In genomic region chr1:209827384-209828261, GRCh38 we compare ENCODE assay signal across 8 cellular contexts. TPM values are rescaled to one million over a fixed set of nuclear protein-coding genes. Genes with fewer than 3 reads are reported as not detected.
A peak's percentile ranks its signal among the peaks of the same experiment; 100 is the strongest.
DNase-seq lines count a peak whose midpoint lies in the region; ATAC-seq and TF ChIP-seq lines count a peak whose summit lies in the region.

UTP25 (plus strand) TSS chr1:209827972; CDS start chr1:209828064, 92 bp downstream.

- TF ChIP-seq CTCF in Loucy (conservative IDR thresholded peaks at IDR 0.05; ENCODE audit: low read length) (peak; percentile 63), nephron progenitor cell (IDR thresholded peaks at IDR 0.05) (peak; percentile 50)

- no peaks in the 10 kb centered on the region for H3K9me3 ChIP-seq in Loucy (ENCODE audit: insufficient read depth, low read depth, low read length)

- H3K4me2 ChIP-seq in Loucy (ENCODE audit: low read depth, low read length, poor library complexity, severe bottlenecking) = peak within 1 kb of the TSS; percentile 73

- ATAC-seq in stimulated activated naive CD8-positive, alpha-beta T cell treated with anti-CD3 and anti-CD28 coated beads, Interleukin-15, amount 100 ng/mL, for 72 hours = peak; percentile 92

- peaks cover 4% of the 10 kb centered on the region for H3K9me3 Mint-ChIP-seq in nephron progenitor cell
- H3K9me3 Mint-ChIP-seq in stimulated activated naive CD8-positive, alpha-beta T cell treated with anti-CD3 and anti-CD28 coated beads, Interleukin-15, amount 100 ng/mL, for 72 hours = no peaks in the 10 kb centered on the region

- peaks cover 17% of the 10 kb centered on the region for H3K27me3 Mint-ChIP-seq in nephron progenitor cell (ENCODE audit: low read depth, poor library complexity)
- H3K27me3 Mint-ChIP-seq in stimulated activated naive CD8-positive, alpha-beta T cell treated with anti-CD3 and anti-CD28 coated beads, Interleukin-15, amount 100 ng/mL, for 72 hours = peaks cover 6% of the 10 kb centered on the region

- peaks cover 17% of the 10 kb centered on the region for H3K4me1 ChIP-seq in Loucy (ENCODE audit: insufficient read depth, low read length, poor library complexity, severe bottlenecking)

- H3K36me3 Mint-ChIP-seq in nephron progenitor cell (ENCODE audit: low read depth) = peaks cover 23% of the 10 kb centered on the region

- peaks cover 30% of the 10 kb centered on the region for H3K4me1 Mint-ChIP-seq in nephron progenitor cell
- H3K4me1 Mint-ChIP-seq in stimulated activated naive CD8-positive, alpha-beta T cell treated with anti-CD3 and anti-CD28 coated beads, Interleukin-15, amount 100 ng/mL, for 72 hours = peaks cover 56% of the 10 kb centered on the region

- H3K36me3 ChIP-seq in H7 (replicated peaks; ENCODE audit: control insufficient read depth, insufficient read depth, low read length) (peaks cover 7% of the 10 kb centered on the region), Loucy (ENCODE audit: insufficient read depth, low read length) (peaks cover 10% of the 10 kb centered on the region; the same call in 1 of the 2 replicates)

- peaks cover 11% of the 10 kb centered on the region for H4K20me1 ChIP-seq in Loucy (ENCODE audit: insufficient read depth, low read length, poor library complexity, severe bottlenecking)

- DNase-seq in G401 (ENCODE audit: low spot score) = peak; percentile 93
- DNase-seq in H7 = peak; percentile 74
- DNase-seq in activated T-helper 9 cell treated with anti-CD3 and anti-CD28 coated beads, Interleukin-2, amount 50 U/mL, for 16 hours (ENCODE audit: low read depth) = peak; percentile 86
- peak; percentile 93 for DNase-seq in fibroblast of the conjunctiva (ENCODE audit: low read depth)
- DNase-seq in nephron progenitor cell = peak; percentile 87
- DNase-seq in stimulated activated naive CD8-positive, alpha-beta T cell treated with anti-CD3 and anti-CD28 coated beads, Interleukin-15, amount 100 ng/mL, for 72 hours = peak; percentile 89 to 94

- peak within 1 kb of the TSS; percentile 80 for H3K9ac ChIP-seq in Loucy (ENCODE audit: low read depth, low read length, poor library complexity, severe bottlenecking)

- peak within 1 kb of the TSS; percentile 89 for H3K27ac Mint-ChIP-seq in nephron progenitor cell
- H3K27ac Mint-ChIP-seq in stimulated activated naive CD8-positive, alpha-beta T cell treated with anti-CD3 and anti-CD28 coated beads, Interleukin-15, amount 100 ng/mL, for 72 hours = peak within 1 kb of the TSS; percentile 94 to 97

- H3F3A ChIP-seq in Loucy (ENCODE audit: low read depth) = no peaks in the 10 kb centered on the region

- no peaks in the 10 kb centered on the region for H3K9me2 ChIP-seq in Loucy (replicated peaks; ENCODE audit: low read depth, low read length)

- H3K79me2 ChIP-seq in Loucy (ENCODE audit: insufficient read depth, low read length) = peaks cover 25% of the 10 kb centered on the region

- in situ Hi-C loops in G401 (cut with HindIII; ENCODE audit: low sequenced_read_pairs) = loop anchor here (25.0 kb wide), 1 partner anchor 535 kb away; no protein-coding TSS in a partner anchor

- no peaks in the 10 kb centered on the region; the same call in 1 of the 2 replicates for H3K27me3 ChIP-seq in H7 (ENCODE audit: control insufficient read depth, insufficient read depth, low read length)
- no peaks in the 10 kb centered on the region for H3K27me3 ChIP-seq in Loucy (ENCODE audit: insufficient read depth, low read length, poor library complexity, severe bottlenecking)

- peak within 1 kb of the TSS; percentile 98 for H2AFZ ChIP-seq in Loucy (ENCODE audit: low read length)

- peak within 1 kb of the TSS; percentile 96 for H3K4me3 Mint-ChIP-seq in nephron progenitor cell
- peak within 1 kb of the TSS; percentile 84 to 88 for H3K4me3 Mint-ChIP-seq in stimulated activated naive CD8-positive, alpha-beta T cell treated with anti-CD3 and anti-CD28 coated beads, Interleukin-15, amount 100 ng/mL, for 72 hours

- H3K4me3 ChIP-seq in H7 (ENCODE audit: insufficient read depth, low read depth, low read length) (peak within 1 kb of the TSS; percentile 82), Loucy (ENCODE audit: low read length, poor library complexity, severe bottlenecking) (peak within 1 kb of the TSS; percentile 97)

- TF ChIP-seq POLR2A in Raji (IDR thresholded peaks at IDR 0.05; ENCODE audit: insufficient read depth, low read depth, low read length) = peak; percentile 80

RNA-seq across cellular contexts. Expression of gene UTP25, which starts in this region (rescaled TPM):
- 9.7 and 13.5 TPM in 2 replicates for total RNA-seq in G401 (2014; rRNA removed; shearing (Covaris generic))
- total RNA-seq in H7 (2014; rRNA removed; shearing (Covaris generic)) = 8.7 and 12.3 TPM in 2 replicates

Comparison
In these comparisons a context has a peak if more than half of its experiments do, and no peak if none do; other contexts are left out.
1. Peak in every context shown above with its lines: DNase-seq, ATAC-seq and H3K4me3 ChIP-seq.